In the genomic region with DNA sequence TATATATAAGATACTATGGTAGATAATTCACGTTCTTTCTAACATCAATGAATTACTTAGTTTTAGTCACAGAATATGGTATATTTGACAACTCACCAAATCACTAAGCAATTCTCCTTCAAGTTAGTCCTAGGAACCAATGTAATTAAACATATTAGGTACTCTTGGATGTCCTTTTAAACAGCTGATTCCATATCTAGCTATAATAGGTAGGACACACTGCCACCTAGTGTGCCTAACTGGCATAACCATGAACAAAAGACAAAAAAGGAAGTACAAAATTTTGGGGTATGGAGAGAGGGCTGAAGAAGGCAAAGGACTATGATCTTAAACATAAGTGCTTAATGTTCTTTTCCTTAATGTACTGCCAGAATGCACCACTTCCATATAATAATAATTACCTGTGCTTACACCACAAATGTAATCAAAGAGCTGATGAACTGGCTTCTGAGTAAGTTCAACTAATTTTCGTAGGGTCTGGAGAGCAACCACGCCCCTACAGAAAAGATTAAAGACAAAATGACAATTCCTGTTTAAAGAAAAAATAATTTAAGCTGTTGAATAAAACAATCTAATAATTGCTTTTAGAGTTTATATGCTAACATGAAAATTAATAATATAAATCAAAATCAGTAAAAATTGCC, we compare ENCODE assay signal across 8 cellular contexts. TPM values are rescaled to one million over a fixed set of nuclear protein-coding genes. Genes with fewer than 3 reads are reported as not detected.
A peak's percentile ranks its signal among the peaks of the same experiment; 100 is the strongest.
DNase-seq lines count a peak whose midpoint lies in the region; ATAC-seq and TF ChIP-seq lines count a peak whose summit lies in the region.

No MANE protein-coding gene starts in this region.

- peak; percentile 80 for TF ChIP-seq CTCF in coronary artery (IDR thresholded peaks at IDR 0.05)

- intact Hi-C loops in Right ventricle myocardium superior (cut with DNase I) (loop anchor here (10.0 kb wide), 1 partner anchor 312 kb away; no protein-coding TSS in a partner anchor), left ventricle myocardium superior (cut with micrococcal nuclease) (loop anchor here (5.0 kb wide), 1 partner anchor 315 kb away; no protein-coding TSS in a partner anchor)

- H3K4me3 ChIP-seq in coronary artery: no peak overlapping the region

- ATAC-seq in Right ventricle myocardium superior (ENCODE audit: poor library complexity) (peak; percentile 67), left ventricle myocardium superior (no peak), HG02798 (IDR thresholded peaks at IDR 0.05; ENCODE audit: poor library complexity, unreplicated experiment) (peak; percentile 82)

- no peak for DNase-seq in Right ventricle myocardium superior
- no peak for DNase-seq in left ventricle myocardium superior
- peak; percentile 15 for DNase-seq in NCI-H187 treated with DMSO at 0.1 percent for 48 hours (lab: John Stamatoyannopoulos, UW)
- peak in 3 of 5 experiments; percentile 7 to 47 (median 13) for DNase-seq in T-helper 2 cell
- DNase-seq in coronary artery (ENCODE audit: low spot score): no peak
- DNase-seq in medulla oblongata (ENCODE audit: extremely low spot score): peak; percentile 75
- DNase-seq in superior temporal gyrus (ENCODE audit: extremely low spot score): peak; percentile 86

- H3K27ac ChIP-seq in coronary artery: no peak overlapping the region

RNA-seq across cellular contexts. Expression of gene PNPLA8, which starts 28.7 kb away (rescaled TPM):
- total RNA-seq in Right ventricle myocardium superior (29.0 TPM), left ventricle myocardium superior (31.9 TPM)

RNA-seq across cellular contexts. Expression of gene NRCAM, which starts 41.0 kb away (rescaled TPM):
- total RNA-seq in Right ventricle myocardium superior: 0.27 TPM
- 0.62 TPM for total RNA-seq in left ventricle myocardium superior

Comparison
In these comparisons a context has a peak if more than half of its experiments do, and no peak if none do; other contexts are left out.
1. DNase-seq: peak in NCI-H187 treated with DMSO at 0.1 percent for 48 hours (single experiment), T-helper 2 cell (3 of 5), medulla oblongata (single experiment) and superior temporal gyrus (single experiment); none in Right ventricle myocardium superior (single experiment), left ventricle myocardium superior (single experiment) and coronary artery (single experiment).